ENCODE assay signal across 9 cellular contexts in the genomic region with DNA sequence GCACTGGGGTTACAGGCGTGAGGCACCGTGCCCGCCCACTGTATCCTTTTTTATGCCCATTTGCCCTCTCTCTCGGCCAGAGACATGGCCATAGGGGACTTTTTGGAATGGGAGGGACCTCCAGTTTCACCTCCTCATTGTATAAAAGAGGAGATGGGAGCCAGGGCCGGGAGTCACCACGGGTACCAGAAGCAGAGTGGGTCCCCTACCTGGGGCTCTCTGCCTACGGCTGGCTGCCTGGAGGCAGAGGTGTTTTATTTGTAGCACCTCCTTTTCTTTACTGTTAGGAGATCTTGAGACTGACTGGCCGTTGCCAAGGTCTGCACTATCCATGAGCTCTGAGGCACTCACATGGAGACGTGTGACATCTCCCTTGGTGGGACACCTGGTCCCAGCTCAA.
DNase-seq lines count a peak whose midpoint lies in the region; ATAC-seq and TF ChIP-seq lines count a peak whose summit lies in the region.
"Had no signal": no experiment of that assay in that cellular context is flagged by ENCODE, and none has a peak within 500 bp of the region (broad histone marks: within the 10 kb centered on the region; RNA-seq: fewer than 3 reads in every experiment).

No MANE protein-coding gene starts in this region.

- H3K36me3 ChIP-seq in left lung (no peaks in the 10 kb centered on the region), stomach (no peaks in the 10 kb centered on the region), SK-N-SH (replicated peaks in 1 of 2; ENCODE audit: control insufficient read depth in 1 of 2, insufficient read depth in 2 of 2, low read length in 1 of 2) (no peaks in the 10 kb centered on the region)

- H3K27me3 Mint-ChIP-seq in T-helper 2 cell treated with Interferon-gamma antibody and Interleukin-4, amounts not matched to agents 5 μg/mL and 100 μg/mL, for 36 hours (ENCODE audit: low read depth), result no peaks in the 10 kb centered on the region

- peak overlapping the region; percentile 78 for H3K4me3 Mint-ChIP-seq in T-helper 2 cell treated with Interferon-gamma antibody and Interleukin-4, amounts not matched to agents 5 μg/mL and 100 μg/mL, for 36 hours

- H3K4me2 ChIP-seq in SK-N-SH, result no peak overlapping the region

- H3K36me3 Mint-ChIP-seq in T-helper 2 cell treated with Interferon-gamma antibody and Interleukin-4, amounts not matched to agents 5 μg/mL and 100 μg/mL, for 36 hours (ENCODE audit: low read depth), result no peaks in the 10 kb centered on the region
- H3K36me3 Mint-ChIP-seq in activated naive CD4-positive, alpha-beta T cell treated with anti-CD3 and anti-CD28 coated beads, Interleukin-2, amount 50 U/mL, for 72 hours, result peaks cover 5 to 12% of the 10 kb centered on the region in 2 donors

- no peak for TF ChIP-seq POLR2A in stomach (IDR thresholded peaks at IDR 0.05)

- no peak for TF ChIP-seq CTCF in left lung (IDR thresholded peaks at IDR 0.05)
- no peak for TF ChIP-seq CTCF in stomach (IDR thresholded peaks at IDR 0.05)
- TF ChIP-seq CTCF in SK-N-SH (IDR thresholded peaks at IDR 0.05), result no peak

- no peaks in the 10 kb centered on the region for H3K9me3 Mint-ChIP-seq in T-helper 2 cell treated with Interferon-gamma antibody and Interleukin-4, amounts not matched to agents 5 μg/mL and 100 μg/mL, for 36 hours
- H3K9me3 Mint-ChIP-seq in activated naive CD4-positive, alpha-beta T cell treated with anti-CD3 and anti-CD28 coated beads, Interleukin-2, amount 50 U/mL, for 72 hours, result no peaks in the 10 kb centered on the region

- POLR2A ChIA-PET in SK-N-SH (lab: Yijun Ruan, JAX), result no interaction called here

- H3K4me1 Mint-ChIP-seq in T-helper 2 cell treated with Interferon-gamma antibody and Interleukin-4, amounts not matched to agents 5 μg/mL and 100 μg/mL, for 36 hours (ENCODE audit: low read depth), result peaks cover 54% of the 10 kb centered on the region

- H3K4me3 ChIP-seq in left lung, result no peak overlapping the region
- H3K4me3 ChIP-seq in stomach, result peak overlapping the region in 2 of 4 donors; percentile 35
- H3K4me3 ChIP-seq in SK-N-SH (ENCODE audit: low read depth in 2 of 2, low read length in 1 of 2), result no peak overlapping the region
- H3K4me3 ChIP-seq: lung had no signal

- intact Hi-C loops in left lung (cut with DNase I), result no loop called here
- intact Hi-C loops in stomach (cut with DNase I; ENCODE audit: low total_unique reads), result loop anchor here (10.0 kb wide), 1 partner anchor 167 kb away; a partner anchor contains a TSS

- no peaks in the 10 kb centered on the region for H3K9me2 ChIP-seq in SK-N-SH

- CTCF ChIA-PET in SK-N-SH (lab: Yijun Ruan, JAX), result interaction anchor here (1.0 kb wide), 1 partner anchor 17 kb away, joined by 4 read pairs; no protein-coding TSS in a partner anchor

- H3K27me3 ChIP-seq in left lung (no peaks in the 10 kb centered on the region), stomach (no peaks in the 10 kb centered on the region), SK-N-SH (ENCODE audit: insufficient read depth) (no peaks in the 10 kb centered on the region)

- DNase-seq in T-helper 2 cell treated with Interferon-gamma antibody and Interleukin-4, amounts not matched to agents 5 μg/mL and 100 μg/mL, for 36 hours (ENCODE audit: low spot score), result no peak
- DNase-seq in T-helper 2 cell (no peak), left lung (no peak), stomach (no peak), SK-N-SH (no peak), mesenteric fat pad (ENCODE audit: low spot score) (no peak)
- DNase-seq in activated naive CD4-positive, alpha-beta T cell treated with anti-CD3 and anti-CD28 coated beads, Interleukin-2, amount 50 U/mL, for 72 hours (ENCODE audit: low spot score in 2 of 2), result no peak

- peak overlapping the region; percentile 88 for H3K27ac Mint-ChIP-seq in T-helper 2 cell treated with Interferon-gamma antibody and Interleukin-4, amounts not matched to agents 5 μg/mL and 100 μg/mL, for 36 hours
- H3K27ac Mint-ChIP-seq in activated naive CD4-positive, alpha-beta T cell treated with anti-CD3 and anti-CD28 coated beads, Interleukin-2, amount 50 U/mL, for 72 hours, result peak overlapping the region; percentile 97 to 98

- H3K9me3 ChIP-seq in left lung (no peaks in the 10 kb centered on the region), stomach (no peaks in the 10 kb centered on the region), SK-N-SH (no peaks in the 10 kb centered on the region)

- no peaks in the 10 kb centered on the region for H4K20me1 ChIP-seq in SK-N-SH (ENCODE audit: insufficient read depth)

- no peak overlapping the region for H3K9ac ChIP-seq in SK-N-SH

- H2AFZ ChIP-seq in SK-N-SH (ENCODE audit: low read depth), result no peak overlapping the region

- H3K27ac ChIP-seq in left lung, result peak overlapping the region; percentile 82 to 83
- peak overlapping the region in 4 of 5 donors; percentile 74 to 82 (median 79) for H3K27ac ChIP-seq in stomach
- H3K27ac ChIP-seq in SK-N-SH (ENCODE audit: low read depth in 2 of 2, low read length in 1 of 2), result peak overlapping the region in 1 of 2 experiments; percentile 50; a peak in 2 of 4 replicates

- H3K4me1 ChIP-seq in left lung (peaks cover 15 to 42% of the 10 kb centered on the region in 2 donors), stomach (peaks cover 10 to 51% (median 30%) of the 10 kb centered on the region in 4 donors), SK-N-SH (ENCODE audit: control insufficient read depth in 1 of 2, insufficient read depth in 2 of 2, low read depth in 1 of 2, low read length in 1 of 2) (peaks cover 0 to 65% of the 10 kb centered on the region in 2 experiments; a peak in 2 of 4 replicates)

- H3F3A ChIP-seq in SK-N-SH (replicated peaks; ENCODE audit: insufficient read depth), result no peaks in the 10 kb centered on the region

- TF ChIP-seq RAD21 in SK-N-SH (IDR thresholded peaks at IDR 0.05; ENCODE audit: low read length), result no peak

- 87 to 89% (median 88%) methylated on average over 9 of the region's 9 CpGs for WGBS in stomach, 5 donors
- 90% methylated on average over 8 of the region's 9 CpGs for WGBS in SK-N-SH (ENCODE audit: low lambda C conversion rate)

- no peaks in the 10 kb centered on the region for H3K79me2 ChIP-seq in SK-N-SH (ENCODE audit: insufficient read depth)

- ATAC-seq in activated naive CD4-positive, alpha-beta T cell treated with anti-CD3 and anti-CD28 coated beads, Interleukin-2, amount 50 U/mL, for 72 hours, result no peak
- ATAC-seq in left lung, result no peak
- ATAC-seq in GM18858 (IDR thresholded peaks at IDR 0.05; ENCODE audit: unreplicated experiment), result no peak

- no peak for TF ChIP-seq EP300 in stomach (IDR thresholded peaks at IDR 0.05)
- no peak for TF ChIP-seq EP300 in SK-N-SH (IDR thresholded peaks at IDR 0.05; ENCODE audit: borderline replicate concordance in 1 of 2, low read depth in 1 of 2, low read length in 1 of 2)

TF ChIP-seq in SK-N-SH, 30 proteins besides CTCF, POLR2A, EP300 and RAD21:
- TF ChIP-seq FOXM1 (IDR thresholded peaks at IDR 0.05; ENCODE audit: low read depth), result no peak
- TF ChIP-seq RCOR1 (IDR thresholded peaks at IDR 0.05; ENCODE audit: low read length), result no peak
- no peak for TF ChIP-seq GATA2 (CRISPR knock-in tag; IDR thresholded peaks at IDR 0.05)
- TF ChIP-seq RXRA (IDR thresholded peaks at IDR 0.05; ENCODE audit: borderline replicate concordance, low read depth), result no peak
- no peak for TF ChIP-seq SMC3 (IDR thresholded peaks at IDR 0.05; ENCODE audit: low read depth, low read length)
